8 cellular contexts compared by ENCODE assay signal in genomic region chr17:17939941-17940340, GRCh38. TPM values are rescaled to one million over a fixed set of nuclear protein-coding genes. Genes with fewer than 3 reads are reported as not detected.
DNase-seq lines count a peak whose midpoint lies in the region; ATAC-seq, FAIRE-seq and TF ChIP-seq lines count a peak whose summit lies in the region.
"Not testable (repeated sequence)": the region's sequence is repeated elsewhere in the genome, so short reads cannot be mapped to it uniquely, and the experiment has no call there.

No MANE protein-coding gene starts in this region.

- H3K36me3 Mint-ChIP-seq in astrocyte (ENCODE audit: low read depth, unreplicated experiment) = not testable (repeated sequence)

- not testable (repeated sequence) for H3K9me3 ChIP-seq in GM23248 (ENCODE audit: low read depth); SJCRH30 (replicated peaks); astrocyte (ENCODE audit: insufficient read depth, low read depth, low read length); esophagus squamous epithelium; mesenchymal stem cell (ENCODE audit: control insufficient read depth, low read length); prostate gland; thoracic aorta

- H2AK5ac ChIP-seq in mesenchymal stem cell (ENCODE audit: low read length, severe bottlenecking) = not testable (repeated sequence)

- not testable (repeated sequence) for ATAC-seq in thoracic aorta (ENCODE audit: insufficient number of reproducible peaks, low FRiP score, low read depth)

- H3K27ac ChIP-seq in GM23248 (peak overlapping the region; percentile 5; the same call in 1 of the 2 replicates), SJCRH30 (peak overlapping the region; percentile 30; the same call in 1 of the 2 replicates), esophagus squamous epithelium (peak overlapping the region; percentile 82 to 88 (median 85)), mesenchymal stem cell (ENCODE audit: low read length, poor library complexity, severe bottlenecking) (peak overlapping the region; percentile 69), prostate gland (peak overlapping the region; percentile 47), thoracic aorta (peak overlapping the region; percentile 2 to 68)
- H3K27ac ChIP-seq in KMS-11; astrocyte (ENCODE audit: low read depth, low read length): not testable (repeated sequence)

- H3K79me2 ChIP-seq in GM23248 (ENCODE audit: insufficient read depth) (peaks cover 93% of the 10 kb centered on the region), astrocyte (ENCODE audit: insufficient read depth, low read length) (peaks cover 55% of the 10 kb centered on the region)
- H3K79me2 ChIP-seq in KMS-11 (ENCODE audit: insufficient read depth, low read depth) = not testable (repeated sequence)

- H3K4ac ChIP-seq in mesenchymal stem cell (ENCODE audit: low read depth in 1 of 2, low read length in 2 of 2) = not testable (repeated sequence)

- in situ Hi-C loops in GM23248 (cut with MboI) = not testable (repeated sequence)

- not testable (repeated sequence) for H3K27me3 Mint-ChIP-seq in astrocyte (ENCODE audit: low read depth, unreplicated experiment)

- intact Hi-C loops in esophagus squamous epithelium (cut with DNase I); prostate gland (cut with DNase I): not testable (repeated sequence)

- 98 to 100% methylated on average over 6 to 7 of the region's 7 CpGs for WGBS in GM23248 (ENCODE audit: low coverage in 1 of 2, low lambda C conversion rate in 2 of 2, missing lambda C conversion rate in 2 of 2), 2 experiments
- 83 to 91% methylated on average over 7 of the region's 7 CpGs for WGBS in esophagus squamous epithelium, 2 donors
- 98% methylated on average over 4 of the region's 7 CpGs for WGBS in mesenchymal stem cell
- WGBS in prostate gland = 84% methylated on average over 7 of the region's 7 CpGs

- peaks cover 55% of the 10 kb centered on the region for H3F3A ChIP-seq in GM23248 (ENCODE audit: insufficient read depth)

- H3K18ac ChIP-seq in mesenchymal stem cell (ENCODE audit: low read depth in 1 of 2, low read length in 2 of 2) = not testable (repeated sequence)

- FAIRE-seq in astrocyte (lab: Jason Lieb, UNC) = not testable (repeated sequence)

- not testable (repeated sequence) for DNase-seq in GM23248; astrocyte (ENCODE audit: low read depth); esophagus squamous epithelium (lab: John Stamatoyannopoulos, UW); mesenchymal stem cell; prostate gland (ENCODE audit: low spot score); thoracic aorta (ENCODE audit: low spot score)
- peak in 1 of 2 experiments; percentile 51 for DNase-seq in SJCRH30

- peaks cover 70% of the 10 kb centered on the region for H3K4me1 ChIP-seq in GM23248 (ENCODE audit: insufficient read depth)
- peaks cover 56% of the 10 kb centered on the region for H3K4me1 ChIP-seq in KMS-11 (ENCODE audit: low read depth, poor library complexity, severe bottlenecking)
- H3K4me1 ChIP-seq in SJCRH30 = peaks cover 76% of the 10 kb centered on the region
- H3K4me1 ChIP-seq in astrocyte (ENCODE audit: insufficient read depth, low read length) = peaks cover 60% of the 10 kb centered on the region
- H3K4me1 ChIP-seq in esophagus squamous epithelium = peaks cover 51 to 100% (median 73%) of the 10 kb centered on the region in 3 donors
- peaks cover 39% of the 10 kb centered on the region for H3K4me1 ChIP-seq in mesenchymal stem cell (ENCODE audit: control insufficient read depth, insufficient read depth, low read depth, low read length)
- H3K4me1 ChIP-seq in prostate gland (replicated peaks) = peaks cover 31% of the 10 kb centered on the region
- peaks cover 33 to 71% of the 10 kb centered on the region in 2 donors for H3K4me1 ChIP-seq in thoracic aorta (ENCODE audit: control insufficient read depth in 1 of 2, low read depth in 2 of 2)

- H2BK120ac ChIP-seq in mesenchymal stem cell (ENCODE audit: low read depth, low read length) = not testable (repeated sequence)

- H2BK12ac ChIP-seq in mesenchymal stem cell (ENCODE audit: low read length in 2 of 2) = not testable (repeated sequence)

- H3K4me1 Mint-ChIP-seq in astrocyte (ENCODE audit: low read depth, unreplicated experiment) = peaks cover 83% of the 10 kb centered on the region

- not testable (repeated sequence) for H3K23ac ChIP-seq in mesenchymal stem cell (ENCODE audit: low read length in 2 of 2)

- not testable (repeated sequence) for H3K9me2 ChIP-seq in GM23248 (ENCODE audit: insufficient read depth)

- H3K4me3 ChIP-seq in GM23248; KMS-11 (IDR thresholded peaks at IDR 0.05; ENCODE audit: insufficient read depth, low read depth, low read length); SJCRH30; astrocyte (ENCODE audit: insufficient read depth, low read depth, low read length); esophagus squamous epithelium; mesenchymal stem cell (ENCODE audit: insufficient read depth in 1 of 2, low read depth in 1 of 2, low read length in 2 of 2); prostate gland; thoracic aorta: not testable (repeated sequence)

- not testable (repeated sequence) for H2BK15ac ChIP-seq in mesenchymal stem cell (ENCODE audit: low read depth, poor library complexity, severe bottlenecking)

- H3K36me3 ChIP-seq in GM23248 (ENCODE audit: low read depth); KMS-11 (ENCODE audit: insufficient read depth); SJCRH30; astrocyte (ENCODE audit: insufficient read depth, low read length); esophagus squamous epithelium; mesenchymal stem cell (ENCODE audit: control insufficient read depth in 1 of 2, insufficient read depth in 2 of 2, low read depth in 1 of 2, low read length in 2 of 2); prostate gland; thoracic aorta: not testable (repeated sequence)

- H2AFZ ChIP-seq in GM23248; KMS-11 (ENCODE audit: low read depth); astrocyte (ENCODE audit: low read depth, low read length); mesenchymal stem cell (ENCODE audit: low read depth, low read length): not testable (repeated sequence)

- H3K14ac ChIP-seq in mesenchymal stem cell (ENCODE audit: low read length in 2 of 2) = not testable (repeated sequence)

- H3K9ac ChIP-seq in GM23248; KMS-11; astrocyte (ENCODE audit: low read length); mesenchymal stem cell (ENCODE audit: low read length): not testable (repeated sequence)

- H3K9me3 Mint-ChIP-seq in astrocyte (ENCODE audit: unreplicated experiment) = not testable (repeated sequence)

- H3K4me3 Mint-ChIP-seq in astrocyte (ENCODE audit: unreplicated experiment) = not testable (repeated sequence)

- not testable (repeated sequence) for H4K8ac ChIP-seq in mesenchymal stem cell (ENCODE audit: low read length)

- peak overlapping the region; percentile 96 for H3K27ac Mint-ChIP-seq in astrocyte (ENCODE audit: unreplicated experiment)

- not testable (repeated sequence) for H4K91ac ChIP-seq in mesenchymal stem cell (ENCODE audit: low read length)

- H3K4me2 ChIP-seq in GM23248 (ENCODE audit: unreplicated experiment) (peak overlapping the region; percentile 48), KMS-11 (peak overlapping the region; percentile 76; the same call in 1 of the 2 replicates), astrocyte (ENCODE audit: low read length) (peak overlapping the region; percentile 47)
- H3K4me2 ChIP-seq in mesenchymal stem cell (ENCODE audit: low read length, poor library complexity, severe bottlenecking) = not testable (repeated sequence)

- not testable (repeated sequence) for TF ChIP-seq POLR2A in esophagus squamous epithelium (IDR thresholded peaks at IDR 0.05); prostate gland (IDR thresholded peaks at IDR 0.05)

- H2BK5ac ChIP-seq in mesenchymal stem cell (ENCODE audit: low read depth, low read length, poor library complexity, severe bottlenecking) = not testable (repeated sequence)

- not testable (repeated sequence) for TF ChIP-seq CTCF in KMS-11 (conservative IDR thresholded peaks at IDR 0.05; ENCODE audit: low read depth, low read length); astrocyte (IDR thresholded peaks at IDR 0.05; ENCODE audit: insufficient read depth, low read depth, low read length); esophagus squamous epithelium (IDR thresholded peaks at IDR 0.05); prostate gland (IDR thresholded peaks at IDR 0.05); thoracic aorta (IDR thresholded peaks at IDR 0.05)

- H3K27me3 ChIP-seq in GM23248 (replicated peaks; ENCODE audit: insufficient read depth); KMS-11 (ENCODE audit: insufficient read depth, low read depth); SJCRH30; astrocyte (ENCODE audit: insufficient read depth, low read length); esophagus squamous epithelium; mesenchymal stem cell (ENCODE audit: control insufficient read depth in 1 of 2, insufficient read depth in 1 of 2, low read length in 2 of 2); prostate gland (replicated peaks; ENCODE audit: insufficient read depth); thoracic aorta (replicated peaks; ENCODE audit: insufficient read depth): not testable (repeated sequence)

- H4K20me1 ChIP-seq in GM23248 (ENCODE audit: insufficient read depth); KMS-11 (ENCODE audit: insufficient read depth): not testable (repeated sequence)
- peaks cover 14% of the 10 kb centered on the region for H4K20me1 ChIP-seq in astrocyte (ENCODE audit: insufficient read depth, low read length)

- peaks cover 27% of the 10 kb centered on the region for H3K79me1 ChIP-seq in mesenchymal stem cell (replicated peaks; ENCODE audit: low read length, poor library complexity, severe bottlenecking)

RNA-seq across cellular contexts. Expression of gene TOM1L2, which starts 32.3 kb away (rescaled TPM):
- 31.0 and 50.2 TPM in 2 replicates for total RNA-seq in GM23248 (2014; rRNA removed; shearing (Covaris generic))
- polyA plus RNA-seq in GM23248 (2016; fragmentation: Nextera tagmentation; extraction: Ambion mirVana) = 25.5 and 27.3 TPM in 2 replicates
- total RNA-seq in SJCRH30 (2014; rRNA removed; shearing (Covaris generic)) = 22.3 and 30.0 TPM in 2 replicates
- total RNA-seq in astrocyte = 50.3 and 54.4 TPM in 2 replicates
- 100 to 1,000 TPM in 1 of 4 donors, 10 to 100 TPM in 3; 55.5 to 118 (median 73.3) TPM for total RNA-seq in esophagus squamous epithelium
- polyA plus RNA-seq in mesenchymal stem cell (2013, experiment 1 of 2) = 40.1 TPM
- 35.1 TPM for polyA plus RNA-seq in mesenchymal stem cell (2013, experiment 2 of 2)
- total RNA-seq in prostate gland = 100 to 1,000 TPM; 162 to 185 TPM
- 100 to 1,000 TPM in 1 of 2 donors, 10 to 100 TPM in 1; 63.4 to 185 TPM for total RNA-seq in thoracic aorta

RNA-seq across cellular contexts. Expression of gene DRC3, which starts 32.7 kb away (rescaled TPM):
- total RNA-seq in GM23248 (2014; rRNA removed; shearing (Covaris generic)) = 1.0 and 3.6 TPM in 2 replicates
- polyA plus RNA-seq in GM23248 (2016; fragmentation: Nextera tagmentation; extraction: Ambion mirVana) = 2.2 and 3.2 TPM in 2 replicates
- total RNA-seq in SJCRH30 (2014; rRNA removed; shearing (Covaris generic)) = 0.66 and 0.89 TPM in 2 replicates
- total RNA-seq in astrocyte (0.43 and 1.1 TPM in 2 replicates), esophagus squamous epithelium (1 to 10 TPM in 2 of 4 donors, under 1 TPM in 2; 0.11 to 2.5 (median 1.3) TPM), prostate gland (1 to 10 TPM; 4.5 to 10.0 TPM), thoracic aorta (1 to 10 TPM in 1 of 2 donors, under 1 TPM in 1; 0.27 to 2.3 TPM)
- polyA plus RNA-seq in mesenchymal stem cell (2013, experiment 1 of 2) = 0.23 TPM
- polyA plus RNA-seq in mesenchymal stem cell (2013, experiment 2 of 2) = 0.25 TPM
